Comparison of ENCODE assay signal across 10 cellular contexts in genomic region chr3:143135150-143135549, GRCh38. TPM values are rescaled to one million over a fixed set of nuclear protein-coding genes. Genes with fewer than 3 reads are reported as not detected.
DNase-seq lines count a peak whose midpoint lies in the region; ATAC-seq and TF ChIP-seq lines count a peak whose summit lies in the region.
"Had no signal": no experiment of that assay in that cellular context is flagged by ENCODE, and none has a peak within 500 bp of the region (broad histone marks: within the 10 kb centered on the region; RNA-seq: fewer than 3 reads in every experiment).

No MANE protein-coding gene starts in this region.

- no peak overlapping the region for H3K27ac Mint-ChIP-seq in nephron progenitor cell
- H3K27ac Mint-ChIP-seq: activated CD8-positive, alpha-beta T cell treated with anti-CD3 and anti-CD28 coated beads, Interleukin-2, amount 10 ng/mL, durations not matched to agents 7 days and 5 days had no signal

- H3K4me1 Mint-ChIP-seq in nephron progenitor cell = peaks cover 15% of the 10 kb centered on the region

- no peak for TF ChIP-seq POLR2A in Peyer's patch (IDR thresholded peaks at IDR 0.05)
- no peak for TF ChIP-seq POLR2A in lower leg skin (IDR thresholded peaks at IDR 0.05)

- H3K4me3 ChIP-seq in astrocyte of the spinal cord (ENCODE audit: low read depth, low read length) = no peak overlapping the region
- H3K4me3 ChIP-seq in lung = no peak overlapping the region
- no peak overlapping the region for H3K4me3 ChIP-seq in Peyer's patch
- no peak overlapping the region for H3K4me3 ChIP-seq in lower leg skin (ENCODE audit: low read depth, poor library complexity, severe bottlenecking)
- H3K4me3 ChIP-seq: gastrocnemius medialis had no signal

- H3K27ac ChIP-seq in lung (ENCODE audit: low read depth in 1 of 2, low read length in 1 of 2) (no peak overlapping the region), Peyer's patch (no peak overlapping the region)
- H3K27ac ChIP-seq: gastrocnemius medialis had no signal

- ATAC-seq in lung (ENCODE audit: insufficient read depth, low FRiP score) = peak; percentile 80
- ATAC-seq: activated CD8-positive, alpha-beta T cell treated with anti-CD3 and anti-CD28 coated beads, Interleukin-2, amount 10 ng/mL, durations not matched to agents 7 days and 5 days; gastrocnemius medialis had no signal

- H3K4me3 Mint-ChIP-seq in nephron progenitor cell = no peak overlapping the region
- H3K4me3 Mint-ChIP-seq: activated CD8-positive, alpha-beta T cell treated with anti-CD3 and anti-CD28 coated beads, Interleukin-2, amount 10 ng/mL, durations not matched to agents 7 days and 5 days had no signal

- H3K9me3 Mint-ChIP-seq in nephron progenitor cell = no peaks in the 10 kb centered on the region

- TF ChIP-seq CTCF in astrocyte of the spinal cord (IDR thresholded peaks at IDR 0.05; ENCODE audit: low read depth, low read length) (no peak), lung (IDR thresholded peaks at IDR 0.05; ENCODE audit: control extremely low read depth, extremely low read depth) (no peak), Peyer's patch (IDR thresholded peaks at IDR 0.05) (no peak), lower leg skin (IDR thresholded peaks at IDR 0.05) (no peak), nephron progenitor cell (IDR thresholded peaks at IDR 0.05) (no peak)

- H3K4me1 ChIP-seq in lung (ENCODE audit: control insufficient read depth in 2 of 2, insufficient read depth in 2 of 2, low read length in 2 of 2) = peaks cover 0 to 1% of the 10 kb centered on the region in 2 donors
- no peaks in the 10 kb centered on the region for H3K4me1 ChIP-seq in Peyer's patch
- H3K4me1 ChIP-seq: gastrocnemius medialis had no signal

- H3K36me3 ChIP-seq in lung (ENCODE audit: control insufficient read depth in 2 of 2, insufficient read depth in 2 of 2, low read length in 2 of 2) (no peaks in the 10 kb centered on the region), Peyer's patch (no peaks in the 10 kb centered on the region)
- H3K36me3 ChIP-seq: gastrocnemius medialis had no signal

- in situ Hi-C loops in Caki2 (cut with HindIII; ENCODE audit: low pct_unique_long_range_greater_than_20kb, low sequenced_read_pairs) = no loop called here
- in situ Hi-C loops in astrocyte of the spinal cord (cut with HindIII; ENCODE audit: low sequenced_read_pairs) = no loop called here

- H3K36me3 Mint-ChIP-seq in nephron progenitor cell (ENCODE audit: low read depth) = peaks cover 9% of the 10 kb centered on the region

- no peaks in the 10 kb centered on the region for H3K27me3 ChIP-seq in lung (ENCODE audit: control insufficient read depth, insufficient read depth)
- no peaks in the 10 kb centered on the region for H3K27me3 ChIP-seq in Peyer's patch

- intact Hi-C loops in lower leg skin (cut with DNase I; ENCODE audit: low total_unique reads) = no loop called here

- DNase-seq in Caki2 (ENCODE audit: low read depth) (peak; percentile 54), MV-4-11 (lab: John Stamatoyannopoulos, UW) (peak; percentile 97), astrocyte of the spinal cord (ENCODE audit: low read depth, low spot score) (peak; percentile 95), lung (ENCODE audit: low spot score) (no peak), Peyer's patch (no peak), NCI-H2227 (lab: John Stamatoyannopoulos, UW; ENCODE audit: unreplicated experiment) (no peak), lower leg skin (ENCODE audit: low spot score in 2 of 2) (no peak), nephron progenitor cell (no peak)
- DNase-seq: activated CD8-positive, alpha-beta T cell treated with anti-CD3 and anti-CD28 coated beads, Interleukin-2, amount 10 ng/mL, durations not matched to agents 7 days and 5 days; gastrocnemius medialis had no signal

- H3K9me3 ChIP-seq in lung (ENCODE audit: control insufficient read depth in 2 of 2, insufficient read depth in 1 of 2, low read length in 1 of 2) = peaks cover 0 to 3% of the 10 kb centered on the region in 2 donors
- H3K9me3 ChIP-seq in Peyer's patch = no peaks in the 10 kb centered on the region
- H3K9me3 ChIP-seq: gastrocnemius medialis had no signal

- WGBS in lung, 2 donors = 53 to 68% methylated on average over 2 of the region's 2 CpGs
- 5 to 29% methylated on average over 2 of the region's 2 CpGs for WGBS in lower leg skin, 2 donors

- peaks cover 11% of the 10 kb centered on the region for H3K27me3 Mint-ChIP-seq in nephron progenitor cell (ENCODE audit: low read depth, poor library complexity)

RNA-seq across cellular contexts. Expression of gene CHST2, which starts 15.6 kb away (rescaled TPM):
- 13.1 and 15.1 TPM in 2 replicates for total RNA-seq in Caki2 (2014; rRNA removed; shearing (Covaris generic); ENCODE audit: low replicate concordance)
- 10 to 100 TPM; 14.5 to 53.3 TPM for total RNA-seq in lung
- 10 to 100 TPM in 1 of 2 donors, 1 to 10 TPM in 1; 4.1 to 22.4 TPM for polyA plus RNA-seq in lung
- 10 to 100 TPM in 1 of 4 donors, 1 to 10 TPM in 3; 2.8 to 20.6 (median 7.9) TPM for total RNA-seq in Peyer's patch
- total RNA-seq in lower leg skin = 10 to 100 TPM in 1 of 4 donors, 1 to 10 TPM in 3; 2.2 to 14.7 (median 4.4) TPM

Comparison
In these comparisons a context has a peak if more than half of its experiments do, and no peak if none do; other contexts are left out.
1. DNase-seq: peak in Caki2 (single experiment), MV-4-11 (single experiment) and astrocyte of the spinal cord (single experiment); none in lung (single experiment), Peyer's patch (0 of 3), NCI-H2227 (single experiment), lower leg skin (0 of 2) and nephron progenitor cell (single experiment).